In genomic region chr2:108634591-108635160, GRCh38 we compare ENCODE assay signal across 13 cellular contexts.
DNase-seq lines count a peak whose midpoint lies in the region; ATAC-seq and TF ChIP-seq lines count a peak whose summit lies in the region.
"Had no signal": no experiment of that assay in that cellular context is flagged by ENCODE, and none has a peak within 500 bp of the region (broad histone marks: within the 10 kb centered on the region; RNA-seq: fewer than 3 reads in every experiment).

No MANE protein-coding gene starts in this region.

- ATAC-seq in gastroesophageal sphincter (no peak), GM21515 (IDR thresholded peaks at IDR 0.05; ENCODE audit: unreplicated experiment) (no peak)
- ATAC-seq: activated CD8-positive, alpha-beta T cell treated with anti-CD3 and anti-CD28 coated beads, Interleukin-2, amount 10 ng/mL, durations not matched to agents 7 days and 5 days had no signal

- H3K4me1 ChIP-seq in OCI-LY7 (ENCODE audit: insufficient read depth, low read length, poor library complexity, severe bottlenecking): peaks cover 71% of the 10 kb centered on the region
- H3K4me1 ChIP-seq in gastroesophageal sphincter: peaks cover 36 to 93% (median 37%) of the 10 kb centered on the region in 3 donors
- peaks cover 0 to 83% (median 68%) of the 10 kb centered on the region in 4 donors for H3K4me1 ChIP-seq in sigmoid colon
- H3K4me1 ChIP-seq in SJCRH30: peaks cover 20% of the 10 kb centered on the region

- TF ChIP-seq EP300 in gastroesophageal sphincter (IDR thresholded peaks at IDR 0.05) (no peak), sigmoid colon (IDR thresholded peaks at IDR 0.05) (no peak)

- H3K36me3 ChIP-seq in OCI-LY7 (ENCODE audit: insufficient read depth, low read length) (peaks cover 15% of the 10 kb centered on the region), gastroesophageal sphincter (no peaks in the 10 kb centered on the region), sigmoid colon (no peaks in the 10 kb centered on the region), SJCRH30 (no peaks in the 10 kb centered on the region)

- POLR2A ChIA-PET in OCI-LY7 (lab: Charles Lee): interaction anchor here (0.7 to 19.3 kb wide), 6 partner anchors 10 to 263 kb away, joined by 4 to 356 read pairs (median 10); no protein-coding TSS in a partner anchor

- no TSS peak for BruUV-seq in OCI-LY7 (replicated peaks; lab: Mats Ljungman, UMichigan)

- peak overlapping the region; percentile 65; the same call in 1 of the 2 replicates for H3K4me2 ChIP-seq in OCI-LY7 (ENCODE audit: low read length)

- TF ChIP-seq POLR2A in gastroesophageal sphincter (IDR thresholded peaks at IDR 0.05) (no peak), sigmoid colon (IDR thresholded peaks at IDR 0.05) (no peak)

- H3K4me3 ChIP-seq in OCI-LY7 (ENCODE audit: low read depth, low read length, poor library complexity, severe bottlenecking) (no peak overlapping the region), gastroesophageal sphincter (no peak overlapping the region), sigmoid colon (no peak overlapping the region), SJCRH30 (no peak overlapping the region)
- H3K4me3 ChIP-seq: skin epidermis had no signal

- no peaks in the 10 kb centered on the region for H4K20me1 ChIP-seq in OCI-LY7 (ENCODE audit: insufficient read depth, low read length)

- H3K27ac ChIP-seq in OCI-LY7 (ENCODE audit: low read depth, low read length, poor library complexity, severe bottlenecking) (no peak overlapping the region), gastroesophageal sphincter (peak overlapping the region; percentile 9 to 66 (median 24)), sigmoid colon (peak overlapping the region in 3 of 4 donors; percentile 44 to 69 (median 56)), SJCRH30 (no peak overlapping the region)
- H3K27ac ChIP-seq: RWPE1 had no signal

- no peaks in the 10 kb centered on the region for H3K9me2 ChIP-seq in OCI-LY7 (ENCODE audit: insufficient read depth, low read length)

- no peak overlapping the region for H2AFZ ChIP-seq in OCI-LY7 (ENCODE audit: low read length)

- CTCF ChIA-PET in OCI-LY7 (lab: Charles Lee; ENCODE audit: unreplicated experiment): interaction anchor here (1.2 to 4.6 kb wide), 4 partner anchors 10 to 29 kb away, joined by 3 to 48 read pairs (median 16); no protein-coding TSS in a partner anchor

- H3K9me3 ChIP-seq in OCI-LY7 (ENCODE audit: low read length): no peaks in the 10 kb centered on the region
- no peaks in the 10 kb centered on the region for H3K9me3 ChIP-seq in gastroesophageal sphincter
- no peaks in the 10 kb centered on the region for H3K9me3 ChIP-seq in sigmoid colon
- H3K9me3 ChIP-seq in SJCRH30 (replicated peaks): no peaks in the 10 kb centered on the region

- 60 to 66% methylated on average over 2 to 7 of the region's 10 CpGs for WGBS in gastroesophageal sphincter (ENCODE audit: low coverage in 1 of 2), 2 donors
- WGBS in sigmoid colon, 2 donors: 77 to 86% methylated on average over 10 of the region's 10 CpGs

- peaks cover 63% of the 10 kb centered on the region for H3K79me2 ChIP-seq in OCI-LY7 (ENCODE audit: insufficient read depth, low read depth, low read length)

- H3K27me3 ChIP-seq in gastroesophageal sphincter: no peaks in the 10 kb centered on the region
- H3K27me3 ChIP-seq in sigmoid colon: no peaks in the 10 kb centered on the region
- no peaks in the 10 kb centered on the region for H3K27me3 ChIP-seq in SJCRH30

- DNase-seq in NCI-H1417 (lab: John Stamatoyannopoulos, UW): peak in 2 of 3 experiments; percentile 35 to 70
- DNase-seq in NCI-H1417 treated with DMSO at 0.1 percent for 48 hours (lab: John Stamatoyannopoulos, UW): no peak
- peak; percentile 2 for DNase-seq in OCI-LY7 (ENCODE audit: low spot score)
- no peak for DNase-seq in sigmoid colon
- no peak for DNase-seq in effector CD4-positive, alpha-beta T cell
- no peak for DNase-seq in SJCRH30
- DNase-seq: activated CD8-positive, alpha-beta T cell treated with anti-CD3 and anti-CD28 coated beads, Interleukin-2, amount 10 ng/mL, durations not matched to agents 7 days and 5 days; activated naive CD4-positive, alpha-beta T cell treated with anti-CD3 and anti-CD28 coated beads, Interleukin-2, amount 10 ng/mL, durations not matched to agents 7 days and 5 days; naive B cell had no signal

- TF ChIP-seq CTCF in OCI-LY7 (conservative IDR thresholded peaks at IDR 0.05; ENCODE audit: low read length): no peak
- no peak for TF ChIP-seq CTCF in gastroesophageal sphincter (IDR thresholded peaks at IDR 0.05)
- TF ChIP-seq CTCF in sigmoid colon (IDR thresholded peaks at IDR 0.05): no peak

- intact Hi-C loops in OCI-LY7 (cut with micrococcal nuclease; ENCODE audit: unreplicated experiment) (no loop called here), sigmoid colon (cut with DNase I) (loop anchor here (2.0 kb wide), 1 partner anchor 20 kb away; no protein-coding TSS in a partner anchor)

Comparison
In these comparisons a context has a peak if more than half of its experiments do, and no peak if none do; other contexts are left out.
1. DNase-seq: peak in NCI-H1417 (2 of 3) and OCI-LY7 (single experiment); none in NCI-H1417 treated with DMSO at 0.1 percent for 48 hours (single experiment), sigmoid colon (single experiment), effector CD4-positive, alpha-beta T cell (single experiment) and SJCRH30 (0 of 2).
2. H3K27ac ChIP-seq: peak in gastroesophageal sphincter (4 of 4) and sigmoid colon (3 of 4); none in OCI-LY7 (single experiment) and SJCRH30 (single experiment).